In genomic region chr1:2132222-2133038, GRCh38 we compare ENCODE assay signal across 8 cellular contexts.
A peak's percentile ranks its signal among the peaks of the same experiment; 100 is the strongest.
DNase-seq lines count a peak whose midpoint lies in the region; ATAC-seq, FAIRE-seq and TF ChIP-seq lines count a peak whose summit lies in the region.

No MANE protein-coding gene starts in this region.

- TF ChIP-seq EP300 in A549 (IDR thresholded peaks at IDR 0.05) = no peak

- peak; percentile 14 to 54; a peak in 4 of 6 replicates for ATAC-seq in A549
- no peak for ATAC-seq in T-helper 17 cell
- no peak for ATAC-seq in HG02588 (IDR thresholded peaks at IDR 0.05; ENCODE audit: unreplicated experiment)

- no peak for FAIRE-seq in A549 (lab: Jason Lieb, UNC)

- H3K4me3 ChIP-seq in A549 = peak overlapping the region; percentile 42
- peak overlapping the region; percentile 19 for H3K4me3 ChIP-seq in endocrine pancreas (ENCODE audit: control insufficient read depth, insufficient read depth, low read length)
- peak overlapping the region; percentile 66 to 76 for H3K4me3 ChIP-seq in mucosa of rectum (ENCODE audit: low read length in 2 of 2)
- peak overlapping the region; percentile 21 for H3K4me3 ChIP-seq in urinary bladder (ENCODE audit: low read depth, low read length)

- peak overlapping the region in 1 of 2 experiments; percentile 46; a peak in 2 of 6 replicates for H3K27ac ChIP-seq in A549
- H3K27ac ChIP-seq in mucosa of rectum (ENCODE audit: low read depth in 2 of 2, low read length in 2 of 2) = peak overlapping the region; percentile 71 to 88
- H3K27ac ChIP-seq in urinary bladder (ENCODE audit: low read depth) = peak overlapping the region; percentile 75

- TF ChIP-seq CTCF in A549 (IDR thresholded peaks at IDR 0.05) = no peak
- TF ChIP-seq CTCF in GM12872 (IDR thresholded peaks at IDR 0.05; ENCODE audit: insufficient read depth, low read depth, low read length) = peak; percentile 26; the same call in 1 of the 3 replicates

- H3K36me3 Mint-ChIP-seq in T-helper 17 cell (ENCODE audit: low read depth) = no peaks in the 10 kb centered on the region

- no peaks in the 10 kb centered on the region for H3K36me3 ChIP-seq in endocrine pancreas (ENCODE audit: control insufficient read depth, insufficient read depth, low read length)
- peaks cover 0 to 2% of the 10 kb centered on the region in 2 donors for H3K36me3 ChIP-seq in mucosa of rectum (ENCODE audit: control insufficient read depth in 2 of 2, insufficient read depth in 2 of 2, low read length in 2 of 2)
- no peaks in the 10 kb centered on the region for H3K36me3 ChIP-seq in urinary bladder (ENCODE audit: insufficient read depth)

- H3K4me1 ChIP-seq in A549 = peaks cover 8% of the 10 kb centered on the region; the same call in 2 of the 3 replicates
- H3K4me1 ChIP-seq in endocrine pancreas (ENCODE audit: control insufficient read depth, insufficient read depth, low read length) = no peaks in the 10 kb centered on the region
- peaks cover 15 to 35% of the 10 kb centered on the region in 2 donors for H3K4me1 ChIP-seq in mucosa of rectum (ENCODE audit: control insufficient read depth in 2 of 2, insufficient read depth in 2 of 2, low read length in 2 of 2)
- H3K4me1 ChIP-seq in urinary bladder (ENCODE audit: insufficient read depth) = no peaks in the 10 kb centered on the region

- DNase-seq in A549 (ENCODE audit: low read depth in 1 of 2, low spot score in 1 of 2) = peak in 1 of 2 experiments; percentile 14
- no peak for DNase-seq in T-helper 17 cell
- no peak for DNase-seq in COLO829 (ENCODE audit: low spot score)

- peak overlapping the region; percentile 95 for H3K27ac Mint-ChIP-seq in T-helper 17 cell

- H3K4me1 Mint-ChIP-seq in T-helper 17 cell = peaks cover 16% of the 10 kb centered on the region

- H3K9ac ChIP-seq in endocrine pancreas (ENCODE audit: control insufficient read depth, insufficient read depth, low read length) (peak overlapping the region; percentile 79), mucosa of rectum (ENCODE audit: low read depth in 1 of 2, low read length in 2 of 2) (peak overlapping the region; percentile 70 to 72)

- 42% methylated on average over 29 of the region's 40 CpGs for WGBS in A549 (ENCODE audit: missing lambda C conversion rate)
- 20% methylated on average over 40 of the region's 40 CpGs for WGBS in urinary bladder

- H3K27me3 Mint-ChIP-seq in T-helper 17 cell = no peaks in the 10 kb centered on the region

- H3K4me3 Mint-ChIP-seq in T-helper 17 cell = peak overlapping the region; percentile 90

- CTCF ChIA-PET in A549 (lab: Yijun Ruan, JAX) = interaction anchor here (0.7 kb wide), 1 partner anchor 42 kb away, joined by 5 read pairs; no protein-coding TSS in a partner anchor

- H3K4me2 ChIP-seq in A549 = peak overlapping the region; percentile 93

- H3K9me3 ChIP-seq in A549 = no peaks in the 10 kb centered on the region
- no peaks in the 10 kb centered on the region for H3K9me3 ChIP-seq in T-helper 17 cell (ENCODE audit: control insufficient read depth, low read length, poor library complexity, severe bottlenecking)
- H3K9me3 ChIP-seq in endocrine pancreas (ENCODE audit: control insufficient read depth, low read length) = no peaks in the 10 kb centered on the region
- H3K9me3 ChIP-seq in mucosa of rectum (ENCODE audit: control insufficient read depth in 2 of 2, low read length in 2 of 2) = no peaks in the 10 kb centered on the region

- no peak for TF ChIP-seq POLR2A in A549 (IDR thresholded peaks at IDR 0.05; ENCODE audit: low read length)

- H3K27me3 ChIP-seq in endocrine pancreas (ENCODE audit: control insufficient read depth, insufficient read depth, low read length) (no peaks in the 10 kb centered on the region), mucosa of rectum (ENCODE audit: control insufficient read depth in 2 of 2, insufficient read depth in 2 of 2, low read length in 2 of 2) (no peaks in the 10 kb centered on the region)

- 0 out of 5 replicates have a peak, but pooled peaks of 1 of the 2 experiments have one; percentile 8 for TF ChIP-seq RAD21 in A549 (conservative IDR thresholded peaks at IDR 0.05 in 1 of 2, IDR thresholded peaks at IDR 0.05 in 1 of 2)

- POLR2A ChIA-PET in A549 (lab: Yijun Ruan, JAX) = interaction anchor here (0.6 kb wide), 1 partner anchor 219 kb away, joined by 19 read pairs; no protein-coding TSS in a partner anchor

TF ChIP-seq in A549, 52 proteins besides CTCF, POLR2A, EP300 and RAD21:
- TF ChIP-seq RNF2 (IDR thresholded peaks at IDR 0.05; ENCODE audit: borderline replicate concordance, low read depth) (no peak), ZSCAN20 (CRISPR knock-in tag; IDR thresholded peaks at IDR 0.05) (no peak), FOXS1 (CRISPR knock-in tag; IDR thresholded peaks at IDR 0.05) (no peak), HEYL (CRISPR knock-in tag; IDR thresholded peaks at IDR 0.05) (no peak), FOSL2 (IDR thresholded peaks at IDR 0.05) (no peak), FOSL2 (CRISPR knock-in tag; IDR thresholded peaks at IDR 0.05) (peak; percentile 14; the same call in 1 of the 2 replicates), ZC3H11A (IDR thresholded peaks at IDR 0.05) (no peak), NR3C1 (IDR thresholded peaks at IDR 0.05) (no peak)
TF ChIP-seq in A549: peak in this region for 1.

Comparison
In these comparisons a context has a peak if more than half of its experiments do, and no peak if none do; other contexts are left out.
1. ATAC-seq: peak in A549 (2 of 2); none in T-helper 17 cell (single experiment) and HG02588 (single experiment).
2. H3K4me3 ChIP-seq: peak in every context shown above with its lines; median percentile 71 in mucosa of rectum; 42 in A549; 21 in urinary bladder; 19 in endocrine pancreas.